8 cellular contexts compared by ENCODE assay signal in the genomic region with DNA sequence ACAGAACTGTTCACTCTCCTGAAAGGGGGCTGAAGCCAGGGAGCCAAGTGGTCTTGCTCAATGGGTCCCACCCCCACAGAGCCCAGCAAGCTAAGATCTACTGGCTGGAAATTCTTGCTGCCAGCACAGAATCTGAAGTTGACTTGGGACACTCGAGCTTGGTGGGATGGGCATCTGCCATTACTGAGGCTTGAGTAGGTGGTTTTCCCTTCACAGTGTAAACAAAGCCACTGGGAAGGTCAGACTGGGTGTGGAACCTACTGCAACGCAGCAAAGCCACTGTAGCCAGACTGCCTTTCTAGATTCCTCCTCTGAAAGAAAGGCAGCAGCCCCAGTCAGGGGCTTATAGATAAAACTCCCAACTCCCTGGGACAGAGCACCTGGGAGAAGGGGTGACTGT. TPM values are rescaled to one million over a fixed set of nuclear protein-coding genes. Genes with fewer than 3 reads are reported as not detected.
"Had no signal": no experiment of that assay in that cellular context is flagged by ENCODE, and none has a peak within 500 bp of the region (broad histone marks: within the 10 kb centered on the region; RNA-seq: fewer than 3 reads in every experiment).

No MANE protein-coding gene starts in this region.

RNA-seq across cellular contexts. Expression of gene STMND1, which starts 28.3 kb away (rescaled TPM):
- total RNA-seq: OCI-LY7, PC-3, Peyer's patch, Right ventricle myocardium inferior, Right ventricle myocardium superior, RPMI7951, SJCRH30, SK-MEL-5 had no signal
